Comparison of ENCODE assay signal across 29 cellular contexts in genomic region chr6:143092768-143093167, GRCh38.
"Had no signal": no experiment of that assay in that cellular context is flagged by ENCODE, and none has a peak within 500 bp of the region (broad histone marks: within the 10 kb centered on the region; RNA-seq: fewer than 3 reads in every experiment).

No MANE protein-coding gene starts in this region.

- H3K36me3 ChIP-seq: stomach, suprapubic skin, thoracic aorta, thyroid gland, tibial artery, tibial nerve, transverse colon, upper lobe of left lung, upper lobe of right lung, uterus, vagina had no signal

- DNase-seq: stimulated activated CD4-positive, alpha-beta T cell treated with anti-CD3 and anti-CD28 coated beads, Interleukin-2, amount 100 ng/mL, for 48 hours; stimulated activated CD4-positive, alpha-beta T cell treated with anti-CD3 and anti-CD28 coated beads, Interleukin-4, amount 100 ng/mL, for 1 hour; stimulated activated CD4-positive, alpha-beta T cell treated with anti-CD3 and anti-CD28 coated beads, Interleukin-4, amount 100 ng/mL, for 24 hours; stimulated activated CD4-positive, alpha-beta T cell treated with anti-CD3 and anti-CD28 coated beads, Interleukin-4, amount 100 ng/mL, for 4 hours; stimulated activated CD8-positive, alpha-beta memory T cell treated with anti-CD3 and anti-CD28 coated beads, Interleukin-4, amount 100 ng/mL, for 48 hours; stimulated activated naive B cell treated with anti-CD40 and anti-IgM and Interleukin-4, amounts not matched to agents 10 μg/mL and 1 μg/mL and 100 μg/mL, for 72 hours; stimulated activated naive CD4-positive, alpha-beta T cell; stimulated activated naive CD4-positive, alpha-beta T cell treated with Interleukin-2 at 50 U/mL for 16 hours; stimulated activated naive CD8-positive, alpha-beta T cell treated with anti-CD3 and anti-CD28 coated beads, Interleukin-15, amount 100 ng/mL, for 72 hours; stimulated activated naive CD8-positive, alpha-beta T cell treated with anti-CD3 and anti-CD28 coated beads, Interleukin-15, Interleukin-2, amounts not matched to agents 100 U/mL and 50 U/mL, for 24 hours; stomach; substantia nigra; testis; thyroid gland; tibial artery; transverse colon; trophoblast cell; upper lobe of left lung; upper lobe of right lung; uterus had no signal

- H3K4me1 ChIP-seq: suprapubic skin, thyroid gland, tibial artery, upper lobe of left lung, uterus, vagina had no signal

- H3K36me3 Mint-ChIP-seq: stimulated activated effector memory CD8-positive, alpha-beta T cell treated with anti-CD3 and anti-CD28 coated beads, Interleukin-12 subunit alpha, Interleukin-12 subunit beta, amount 100 ng/mL, for 72 hours; stimulated activated memory B cell treated with anti-CD40 and anti-IgM and Interleukin-4, amounts not matched to agents 10 μg/mL and 1 μg/mL and 100 μg/mL, for 72 hours; stimulated activated naive B cell treated with anti-CD40 and anti-IgM and Interleukin-4, amounts not matched to agents 10 μg/mL and 1 μg/mL and 100 μg/mL, for 72 hours; type B pancreatic cell had no signal

- H3K4me1 Mint-ChIP-seq: stimulated activated effector memory CD8-positive, alpha-beta T cell treated with anti-CD3 and anti-CD28 coated beads, Interleukin-12 subunit alpha, Interleukin-12 subunit beta, amount 100 ng/mL, for 72 hours; stimulated activated memory B cell treated with anti-CD40 and anti-IgM and Interleukin-4, amounts not matched to agents 10 μg/mL and 1 μg/mL and 100 μg/mL, for 72 hours had no signal

- H3K9me3 Mint-ChIP-seq: stimulated activated effector memory CD8-positive, alpha-beta T cell treated with anti-CD3 and anti-CD28 coated beads, Interleukin-12 subunit alpha, Interleukin-12 subunit beta, amount 100 ng/mL, for 72 hours; stimulated activated memory B cell treated with anti-CD40 and anti-IgM and Interleukin-4, amounts not matched to agents 10 μg/mL and 1 μg/mL and 100 μg/mL, for 72 hours; stimulated activated naive B cell treated with anti-CD40 and anti-IgM and Interleukin-4, amounts not matched to agents 10 μg/mL and 1 μg/mL and 100 μg/mL, for 72 hours; stimulated activated naive CD8-positive, alpha-beta T cell treated with anti-CD3 and anti-CD28 coated beads, Interleukin-15, amount 100 ng/mL, for 72 hours; stimulated activated naive CD8-positive, alpha-beta T cell treated with anti-CD3 and anti-CD28 coated beads, Interleukin-15, Interleukin-2, amounts not matched to agents 100 ng/mL and 50 ng/mL, for 24 hours; type B pancreatic cell had no signal

- H3K27me3 Mint-ChIP-seq: stimulated activated memory B cell treated with anti-CD40 and anti-IgM and Interleukin-4, amounts not matched to agents 10 μg/mL and 1 μg/mL and 100 μg/mL, for 72 hours; stimulated activated naive B cell treated with anti-CD40 and anti-IgM and Interleukin-4, amounts not matched to agents 10 μg/mL and 1 μg/mL and 100 μg/mL, for 72 hours; stimulated activated naive CD8-positive, alpha-beta T cell treated with anti-CD3 and anti-CD28 coated beads, Interleukin-15, amount 100 ng/mL, for 72 hours; stimulated activated naive CD8-positive, alpha-beta T cell treated with anti-CD3 and anti-CD28 coated beads, Interleukin-15, Interleukin-2, amounts not matched to agents 100 ng/mL and 50 ng/mL, for 24 hours; type B pancreatic cell had no signal

- H3K27ac Mint-ChIP-seq: stimulated activated effector memory CD8-positive, alpha-beta T cell treated with anti-CD3 and anti-CD28 coated beads, Interleukin-12 subunit alpha, Interleukin-12 subunit beta, amount 100 ng/mL, for 72 hours; stimulated activated naive B cell treated with anti-CD40 and anti-IgM and Interleukin-4, amounts not matched to agents 10 μg/mL and 1 μg/mL and 100 μg/mL, for 72 hours; stimulated activated naive CD8-positive, alpha-beta T cell treated with anti-CD3 and anti-CD28 coated beads, Interleukin-15, amount 100 ng/mL, for 72 hours; stimulated activated naive CD8-positive, alpha-beta T cell treated with anti-CD3 and anti-CD28 coated beads, Interleukin-15, Interleukin-2, amounts not matched to agents 100 ng/mL and 50 ng/mL, for 24 hours; type B pancreatic cell had no signal

- H3K27ac ChIP-seq: stomach, suprapubic skin, testis, thoracic aorta, thyroid gland, tibial artery, tibial nerve, transverse colon, upper lobe of left lung, upper lobe of right lung, uterus, vagina had no signal

- H3K9me3 ChIP-seq: stomach, suprapubic skin, testis, thoracic aorta, thyroid gland, tibial artery, tibial nerve, transverse colon, upper lobe of left lung, upper lobe of right lung, uterus, vagina had no signal

- H3K4me3 ChIP-seq: stomach, suprapubic skin, testis, thoracic aorta, thyroid gland, tibial artery, tibial nerve, transverse colon, upper lobe of left lung, upper lobe of right lung, uterus, vagina had no signal

- FAIRE-seq: urothelium cell line had no signal

- H3K4me3 Mint-ChIP-seq: stimulated activated effector memory CD8-positive, alpha-beta T cell treated with anti-CD3 and anti-CD28 coated beads, Interleukin-12 subunit alpha, Interleukin-12 subunit beta, amount 100 ng/mL, for 72 hours; stimulated activated memory B cell treated with anti-CD40 and anti-IgM and Interleukin-4, amounts not matched to agents 10 μg/mL and 1 μg/mL and 100 μg/mL, for 72 hours; stimulated activated naive B cell treated with anti-CD40 and anti-IgM and Interleukin-4, amounts not matched to agents 10 μg/mL and 1 μg/mL and 100 μg/mL, for 72 hours; stimulated activated naive CD8-positive, alpha-beta T cell treated with anti-CD3 and anti-CD28 coated beads, Interleukin-15, amount 100 ng/mL, for 72 hours; stimulated activated naive CD8-positive, alpha-beta T cell treated with anti-CD3 and anti-CD28 coated beads, Interleukin-15, Interleukin-2, amounts not matched to agents 100 ng/mL and 50 ng/mL, for 24 hours; type B pancreatic cell had no signal

- ATAC-seq: stimulated activated effector memory CD8-positive, alpha-beta T cell treated with anti-CD3 and anti-CD28 coated beads, Interleukin-12 subunit alpha, Interleukin-12 subunit beta, amount 100 ng/mL, for 72 hours; stimulated activated memory B cell treated with anti-CD40 and anti-IgM and Interleukin-4, amounts not matched to agents 10 μg/mL and 1 μg/mL and 100 μg/mL, for 72 hours; stimulated activated naive B cell treated with anti-CD40 and anti-IgM and Interleukin-4, amounts not matched to agents 10 μg/mL and 1 μg/mL and 100 μg/mL, for 72 hours; stimulated activated naive CD8-positive, alpha-beta T cell treated with anti-CD3 and anti-CD28 coated beads, Interleukin-15, amount 100 ng/mL, for 72 hours; stimulated activated naive CD8-positive, alpha-beta T cell treated with anti-CD3 and anti-CD28 coated beads, Interleukin-15, Interleukin-2, amounts not matched to agents 100 U/mL and 50 U/mL, for 24 hours; upper lobe of right lung had no signal

- H3K27me3 ChIP-seq: stomach, suprapubic skin, testis, thyroid gland, tibial artery, tibial nerve, transverse colon, upper lobe of left lung, upper lobe of right lung, uterus, vagina had no signal
